Comparison of ENCODE assay signal across 25 cellular contexts in genomic region chr6:109701201-109701600, GRCh38.
"Had no signal": no experiment of that assay in that cellular context is flagged by ENCODE, and none has a peak within 500 bp of the region (broad histone marks: within the 10 kb centered on the region; RNA-seq: fewer than 3 reads in every experiment).

No MANE protein-coding gene starts in this region.

- H3K9me3 Mint-ChIP-seq: natural killer cell treated with Interleukin-12 subunit alpha and Interleukin-12 subunit beta and Interleukin-15 and Interleukin-18, amount 100 ng/mL, for 72 hours; neural progenitor cell; stimulated activated effector memory CD8-positive, alpha-beta T cell treated with anti-CD3 and anti-CD28 coated beads, Interleukin-12 subunit alpha, Interleukin-12 subunit beta, amount 100 ng/mL, for 72 hours; stimulated activated naive CD8-positive, alpha-beta T cell treated with anti-CD3 and anti-CD28 coated beads, Interleukin-15, Interleukin-2, amounts not matched to agents 100 ng/mL and 50 ng/mL, for 24 hours had no signal

- DNase-seq: colonic mucosa; dermis blood vessel endothelial cell; effector memory CD4-positive, alpha-beta T cell; foreskin keratinocyte; heart left ventricle; left cardiac atrium; nucleus accumbens; posterior cingulate gyrus; psoas muscle; right cardiac atrium; sigmoid colon; stimulated activated CD4-positive, alpha-beta T cell treated with anti-CD3 and anti-CD28 coated beads, Interleukin-2, amount 100 ng/mL, for 24 hours; stimulated activated CD4-positive, alpha-beta T cell treated with anti-CD3 and anti-CD28 coated beads, Interleukin-4, amount 100 ng/mL, for 24 hours; upper lobe of right lung; uterus had no signal

- H3K27me3 Mint-ChIP-seq: natural killer cell treated with Interleukin-12 subunit alpha and Interleukin-12 subunit beta and Interleukin-15 and Interleukin-18, amount 100 ng/mL, for 72 hours; stimulated activated naive CD8-positive, alpha-beta T cell treated with anti-CD3 and anti-CD28 coated beads, Interleukin-15, Interleukin-2, amounts not matched to agents 100 ng/mL and 50 ng/mL, for 24 hours had no signal

- H3K9me3 ChIP-seq: colonic mucosa, esophagus muscularis mucosa, gastroesophageal sphincter, left lung, psoas muscle, sigmoid colon, thoracic aorta, upper lobe of right lung, uterus had no signal

- H3K27ac ChIP-seq: colonic mucosa, esophagus muscularis mucosa, foreskin keratinocyte, gastroesophageal sphincter, hepatocyte, neural progenitor cell, psoas muscle, sigmoid colon, thoracic aorta, tibial nerve, upper lobe of right lung, uterus had no signal

- H3K4me3 ChIP-seq: colonic mucosa, esophagus muscularis mucosa, gastroesophageal sphincter, heart left ventricle, hepatocyte, left lung, neural progenitor cell, psoas muscle, sigmoid colon, thoracic aorta, tibial nerve, upper lobe of right lung, uterus had no signal

- H3K4me3 Mint-ChIP-seq: natural killer cell treated with Interleukin-12 subunit alpha and Interleukin-12 subunit beta and Interleukin-15 and Interleukin-18, amount 100 ng/mL, for 72 hours; neural progenitor cell; stimulated activated effector memory CD8-positive, alpha-beta T cell treated with anti-CD3 and anti-CD28 coated beads, Interleukin-12 subunit alpha, Interleukin-12 subunit beta, amount 100 ng/mL, for 72 hours; stimulated activated naive CD8-positive, alpha-beta T cell treated with anti-CD3 and anti-CD28 coated beads, Interleukin-15, Interleukin-2, amounts not matched to agents 100 ng/mL and 50 ng/mL, for 24 hours had no signal

- H3K27me3 ChIP-seq: colonic mucosa, esophagus muscularis mucosa, foreskin keratinocyte, gastroesophageal sphincter, heart left ventricle, hepatocyte, left lung, neural progenitor cell, sigmoid colon, tibial nerve, upper lobe of right lung, uterus had no signal

- H3K4me1 Mint-ChIP-seq: neural progenitor cell had no signal

- H2AFZ ChIP-seq: hepatocyte, neural progenitor cell had no signal

- H3K27ac Mint-ChIP-seq: neural progenitor cell; stimulated activated effector memory CD8-positive, alpha-beta T cell treated with anti-CD3 and anti-CD28 coated beads, Interleukin-12 subunit alpha, Interleukin-12 subunit beta, amount 100 ng/mL, for 72 hours; stimulated activated naive CD8-positive, alpha-beta T cell treated with anti-CD3 and anti-CD28 coated beads, Interleukin-15, Interleukin-2, amounts not matched to agents 100 ng/mL and 50 ng/mL, for 24 hours had no signal

- H3K36me3 ChIP-seq: colonic mucosa, esophagus muscularis mucosa, gastroesophageal sphincter, heart left ventricle, left lung, sigmoid colon, thoracic aorta, upper lobe of right lung, uterus had no signal

- ATAC-seq: foreskin keratinocyte; gastroesophageal sphincter; heart left ventricle; natural killer cell treated with Interleukin-12 subunit alpha and Interleukin-12 subunit beta and Interleukin-15 and Interleukin-18, amount 100 ng/mL, for 72 hours; psoas muscle; right cardiac atrium; stimulated activated effector memory CD8-positive, alpha-beta T cell treated with anti-CD3 and anti-CD28 coated beads, Interleukin-12 subunit alpha, Interleukin-12 subunit beta, amount 100 ng/mL, for 72 hours had no signal

- H3K36me3 Mint-ChIP-seq: stimulated activated effector memory CD8-positive, alpha-beta T cell treated with anti-CD3 and anti-CD28 coated beads, Interleukin-12 subunit alpha, Interleukin-12 subunit beta, amount 100 ng/mL, for 72 hours had no signal

- H3K4me1 ChIP-seq: colonic mucosa, foreskin keratinocyte, gastroesophageal sphincter, psoas muscle, uterus had no signal

- H3K9ac ChIP-seq: neural progenitor cell had no signal

- H3K4me2 ChIP-seq: hepatocyte, neural progenitor cell had no signal
